1 cellular context compared by ENCODE assay signal in genomic region chr19:40339018-40339728, GRCh38.
TF ChIP-seq lines count a peak whose summit lies in the region.

No MANE protein-coding gene starts in this region.

TF ChIP-seq in K562, 482 proteins besides CTCF, POLR2A, EP300 and RAD21:
- TF ChIP-seq, protein P1, sequence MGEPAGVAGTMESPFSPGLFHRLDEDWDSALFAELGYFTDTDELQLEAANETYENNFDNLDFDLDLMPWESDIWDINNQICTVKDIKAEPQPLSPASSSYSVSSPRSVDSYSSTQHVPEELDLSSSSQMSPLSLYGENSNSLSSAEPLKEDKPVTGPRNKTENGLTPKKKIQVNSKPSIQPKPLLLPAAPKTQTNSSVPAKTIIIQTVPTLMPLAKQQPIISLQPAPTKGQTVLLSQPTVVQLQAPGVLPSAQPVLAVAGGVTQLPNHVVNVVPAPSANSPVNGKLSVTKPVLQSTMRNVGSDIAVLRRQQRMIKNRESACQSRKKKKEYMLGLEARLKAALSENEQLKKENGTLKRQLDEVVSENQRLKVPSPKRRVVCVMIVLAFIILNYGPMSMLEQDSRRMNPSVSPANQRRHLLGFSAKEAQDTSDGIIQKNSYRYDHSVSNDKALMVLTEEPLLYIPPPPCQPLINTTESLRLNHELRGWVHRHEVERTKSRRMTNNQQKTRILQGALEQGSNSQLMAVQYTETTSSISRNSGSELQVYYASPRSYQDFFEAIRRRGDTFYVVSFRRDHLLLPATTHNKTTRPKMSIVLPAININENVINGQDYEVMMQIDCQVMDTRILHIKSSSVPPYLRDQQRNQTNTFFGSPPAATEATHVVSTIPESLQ (CRISPR knock-in tag; IDR thresholded peaks at IDR 0.05): no peak
- TF ChIP-seq ZNF146 (CRISPR knock-in tag; IDR thresholded peaks at IDR 0.05; ENCODE audit: unreplicated experiment): peak; percentile 21
